1 cellular context compared by ENCODE assay signal in the genomic region with DNA sequence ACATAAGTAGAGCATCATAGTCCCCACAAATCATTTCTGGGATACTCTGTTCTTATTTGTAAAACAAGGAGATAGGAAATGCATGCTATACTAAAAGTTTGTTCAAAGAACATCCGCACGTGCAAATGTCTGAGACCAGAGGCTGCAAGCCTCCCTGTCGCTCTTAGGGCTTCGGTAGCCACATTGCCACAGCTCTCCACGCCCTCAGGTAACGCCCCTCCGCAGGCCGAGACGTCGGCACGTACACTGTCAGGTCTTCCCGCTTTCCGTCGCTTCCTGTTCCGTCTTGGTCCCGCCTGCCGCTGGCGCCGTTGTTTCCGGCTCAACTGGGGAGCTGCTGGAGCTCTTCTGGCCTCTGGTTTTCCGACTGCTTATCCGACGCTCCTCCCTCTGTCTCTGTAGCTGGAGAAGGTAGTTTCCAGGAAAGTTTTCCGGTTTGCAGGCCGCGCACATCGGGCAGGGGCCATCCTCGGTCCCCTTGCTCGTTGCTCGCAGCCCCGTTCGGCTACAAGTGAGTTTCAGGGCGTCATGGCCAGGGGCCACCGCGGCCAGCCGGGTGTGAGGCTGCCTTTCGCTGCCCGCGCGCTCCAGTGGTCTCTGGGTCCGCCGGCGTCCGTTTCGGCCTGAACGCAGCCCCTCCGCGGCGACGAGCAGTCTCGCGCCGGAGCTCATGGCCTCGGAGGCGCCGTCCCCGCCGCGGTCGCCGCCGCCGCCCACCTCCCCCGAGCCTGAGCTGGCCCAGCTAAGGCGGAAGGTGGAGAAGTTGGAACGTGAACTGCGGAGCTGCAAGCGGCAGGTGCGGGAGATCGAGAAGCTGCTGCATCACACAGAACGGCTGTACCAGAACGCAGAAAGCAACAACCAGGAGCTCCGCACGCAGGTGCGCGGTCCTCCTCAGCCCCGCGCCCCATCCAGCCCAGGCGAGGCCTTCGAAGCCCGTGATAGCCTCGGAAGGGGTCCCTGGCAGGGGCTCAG.
TF ChIP-seq lines count a peak whose summit lies in the region.

A gene with protein sequence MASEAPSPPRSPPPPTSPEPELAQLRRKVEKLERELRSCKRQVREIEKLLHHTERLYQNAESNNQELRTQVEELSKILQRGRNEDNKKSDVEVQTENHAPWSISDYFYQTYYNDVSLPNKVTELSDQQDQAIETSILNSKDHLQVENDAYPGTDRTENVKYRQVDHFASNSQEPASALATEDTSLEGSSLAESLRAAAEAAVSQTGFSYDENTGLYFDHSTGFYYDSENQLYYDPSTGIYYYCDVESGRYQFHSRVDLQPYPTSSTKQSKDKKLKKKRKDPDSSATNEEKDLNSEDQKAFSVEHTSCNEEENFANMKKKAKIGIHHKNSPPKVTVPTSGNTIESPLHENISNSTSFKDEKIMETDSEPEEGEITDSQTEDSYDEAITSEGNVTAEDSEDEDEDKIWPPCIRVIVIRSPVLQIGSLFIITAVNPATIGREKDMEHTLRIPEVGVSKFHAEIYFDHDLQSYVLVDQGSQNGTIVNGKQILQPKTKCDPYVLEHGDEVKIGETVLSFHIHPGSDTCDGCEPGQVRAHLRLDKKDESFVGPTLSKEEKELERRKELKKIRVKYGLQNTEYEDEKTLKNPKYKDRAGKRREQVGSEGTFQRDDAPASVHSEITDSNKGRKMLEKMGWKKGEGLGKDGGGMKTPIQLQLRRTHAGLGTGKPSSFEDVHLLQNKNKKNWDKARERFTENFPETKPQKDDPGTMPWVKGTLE (plus strand): TSS at position 308 of the 975 bp plus-strand sequence. CDS start 363 bp downstream, at position 671.

TF ChIP-seq in K562, 482 proteins besides CTCF, POLR2A, EP300 and RAD21 (continued from another document and continues in another):
- TF ChIP-seq, protein P1, sequence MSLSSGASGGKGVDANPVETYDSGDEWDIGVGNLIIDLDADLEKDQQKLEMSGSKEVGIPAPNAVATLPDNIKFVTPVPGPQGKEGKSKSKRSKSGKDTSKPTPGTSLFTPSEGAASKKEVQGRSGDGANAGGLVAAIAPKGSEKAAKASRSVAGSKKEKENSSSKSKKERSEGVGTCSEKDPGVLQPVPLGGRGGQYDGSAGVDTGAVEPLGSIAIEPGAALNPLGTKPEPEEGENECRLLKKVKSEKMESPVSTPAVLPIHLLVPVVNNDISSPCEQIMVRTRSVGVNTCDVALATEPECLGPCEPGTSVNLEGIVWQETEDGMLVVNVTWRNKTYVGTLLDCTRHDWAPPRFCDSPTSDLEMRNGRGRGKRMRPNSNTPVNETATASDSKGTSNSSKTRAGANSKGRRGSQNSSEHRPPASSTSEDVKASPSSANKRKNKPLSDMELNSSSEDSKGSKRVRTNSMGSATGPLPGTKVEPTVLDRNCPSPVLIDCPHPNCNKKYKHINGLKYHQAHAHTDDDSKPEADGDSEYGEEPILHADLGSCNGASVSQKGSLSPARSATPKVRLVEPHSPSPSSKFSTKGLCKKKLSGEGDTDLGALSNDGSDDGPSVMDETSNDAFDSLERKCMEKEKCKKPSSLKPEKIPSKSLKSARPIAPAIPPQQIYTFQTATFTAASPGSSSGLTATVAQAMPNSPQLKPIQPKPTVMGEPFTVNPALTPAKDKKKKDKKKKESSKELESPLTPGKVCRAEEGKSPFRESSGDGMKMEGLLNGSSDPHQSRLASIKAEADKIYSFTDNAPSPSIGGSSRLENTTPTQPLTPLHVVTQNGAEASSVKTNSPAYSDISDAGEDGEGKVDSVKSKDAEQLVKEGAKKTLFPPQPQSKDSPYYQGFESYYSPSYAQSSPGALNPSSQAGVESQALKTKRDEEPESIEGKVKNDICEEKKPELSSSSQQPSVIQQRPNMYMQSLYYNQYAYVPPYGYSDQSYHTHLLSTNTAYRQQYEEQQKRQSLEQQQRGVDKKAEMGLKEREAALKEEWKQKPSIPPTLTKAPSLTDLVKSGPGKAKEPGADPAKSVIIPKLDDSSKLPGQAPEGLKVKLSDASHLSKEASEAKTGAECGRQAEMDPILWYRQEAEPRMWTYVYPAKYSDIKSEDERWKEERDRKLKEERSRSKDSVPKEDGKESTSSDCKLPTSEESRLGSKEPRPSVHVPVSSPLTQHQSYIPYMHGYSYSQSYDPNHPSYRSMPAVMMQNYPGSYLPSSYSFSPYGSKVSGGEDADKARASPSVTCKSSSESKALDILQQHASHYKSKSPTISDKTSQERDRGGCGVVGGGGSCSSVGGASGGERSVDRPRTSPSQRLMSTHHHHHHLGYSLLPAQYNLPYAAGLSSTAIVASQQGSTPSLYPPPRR (CRISPR knock-in tag; IDR thresholded peaks at IDR 0.05; ENCODE audit: borderline replicate concordance) = no peak
- TF ChIP-seq ETV6 (IDR thresholded peaks at IDR 0.05; ENCODE audit: borderline replicate concordance in 1 of 2, low read depth in 2 of 2, low read length in 1 of 2) = peak in 1 of 2 experiments; percentile 61; a peak in 1 of 4 replicates
- TF ChIP-seq ETV6 (CRISPR knock-in tag; IDR thresholded peaks at IDR 0.05; ENCODE audit: borderline replicate concordance) = no peak
- no peak for TF ChIP-seq PRPF4 (IDR thresholded peaks at IDR 0.05; ENCODE audit: insufficient read depth, low read depth, low read length, poor library complexity, severe bottlenecking)
- TF ChIP-seq FOXA1 (IDR thresholded peaks at IDR 0.05; ENCODE audit: borderline replicate concordance) = no peak
- no peak for TF ChIP-seq ZNF324 (CRISPR knock-in tag; IDR thresholded peaks at IDR 0.05)
- no peak for TF ChIP-seq CCAR2 (IDR thresholded peaks at IDR 0.05; ENCODE audit: low read depth, low read length)
- peak; percentile 92 for TF ChIP-seq GABPB1 (CRISPR knock-in tag; IDR thresholded peaks at IDR 0.05)
- no peak for TF ChIP-seq ZNF197 (CRISPR knock-in tag; IDR thresholded peaks at IDR 0.05; ENCODE audit: low read depth)
- TF ChIP-seq YBX1 (IDR thresholded peaks at IDR 0.05) = no peak
- TF ChIP-seq HMGN3 (IDR thresholded peaks at IDR 0.05; ENCODE audit: borderline replicate concordance, extremely low read depth, insufficient read length, low read depth, low read length) = peak; percentile 29
- TF ChIP-seq, protein P2, sequence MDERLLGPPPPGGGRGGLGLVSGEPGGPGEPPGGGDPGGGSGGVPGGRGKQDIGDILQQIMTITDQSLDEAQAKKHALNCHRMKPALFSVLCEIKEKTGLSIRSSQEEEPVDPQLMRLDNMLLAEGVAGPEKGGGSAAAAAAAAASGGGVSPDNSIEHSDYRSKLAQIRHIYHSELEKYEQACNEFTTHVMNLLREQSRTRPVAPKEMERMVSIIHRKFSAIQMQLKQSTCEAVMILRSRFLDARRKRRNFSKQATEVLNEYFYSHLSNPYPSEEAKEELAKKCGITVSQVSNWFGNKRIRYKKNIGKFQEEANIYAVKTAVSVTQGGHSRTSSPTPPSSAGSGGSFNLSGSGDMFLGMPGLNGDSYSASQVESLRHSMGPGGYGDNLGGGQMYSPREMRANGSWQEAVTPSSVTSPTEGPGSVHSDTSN (CRISPR knock-in tag; IDR thresholded peaks at IDR 0.05; ENCODE audit: low read depth) = no peak
- TF ChIP-seq, protein P2 (tag; conservative IDR thresholded peaks at IDR 0.05; ENCODE audit: low read depth) = peak; percentile 17; the same call in 1 of the 2 replicates
- 0 out of 2 replicates have a peak, but pooled peaks have one; percentile 34 for TF ChIP-seq SOX6 (IDR thresholded peaks at IDR 0.05)
- TF ChIP-seq CBFA2T2 (conservative IDR thresholded peaks at IDR 0.05) = no peak
- 0 out of 4 replicates have a peak, but pooled peaks of 1 of the 2 experiments have one; percentile 3 for TF ChIP-seq NONO (IDR thresholded peaks at IDR 0.05; ENCODE audit: low read depth in 2 of 2, low read length in 1 of 2)
- TF ChIP-seq TBL1XR1 (IDR thresholded peaks at IDR 0.05; ENCODE audit: low read length in 2 of 2) = no peak
- TF ChIP-seq KAT8 (IDR thresholded peaks at IDR 0.05; ENCODE audit: low read depth) = no peak
- no peak for TF ChIP-seq MTA2 (IDR thresholded peaks at IDR 0.05; ENCODE audit: low read depth)
- TF ChIP-seq ZKSCAN8 (CRISPR knock-in tag; IDR thresholded peaks at IDR 0.05) = no peak
- peak; percentile 43 for TF ChIP-seq MEIS2 (IDR thresholded peaks at IDR 0.05; ENCODE audit: partially characterized antibody)
- no peak for TF ChIP-seq SMARCE1 (IDR thresholded peaks at IDR 0.05)
- TF ChIP-seq FOS (IDR thresholded peaks at IDR 0.05; ENCODE audit: extremely low read depth, insufficient read length) = no peak
- TF ChIP-seq FOSL1 (tag; conservative IDR thresholded peaks at IDR 0.05) = no peak
- TF ChIP-seq TCF3 (CRISPR knock-in tag; IDR thresholded peaks at IDR 0.05) = no peak
- TF ChIP-seq, protein P3, sequence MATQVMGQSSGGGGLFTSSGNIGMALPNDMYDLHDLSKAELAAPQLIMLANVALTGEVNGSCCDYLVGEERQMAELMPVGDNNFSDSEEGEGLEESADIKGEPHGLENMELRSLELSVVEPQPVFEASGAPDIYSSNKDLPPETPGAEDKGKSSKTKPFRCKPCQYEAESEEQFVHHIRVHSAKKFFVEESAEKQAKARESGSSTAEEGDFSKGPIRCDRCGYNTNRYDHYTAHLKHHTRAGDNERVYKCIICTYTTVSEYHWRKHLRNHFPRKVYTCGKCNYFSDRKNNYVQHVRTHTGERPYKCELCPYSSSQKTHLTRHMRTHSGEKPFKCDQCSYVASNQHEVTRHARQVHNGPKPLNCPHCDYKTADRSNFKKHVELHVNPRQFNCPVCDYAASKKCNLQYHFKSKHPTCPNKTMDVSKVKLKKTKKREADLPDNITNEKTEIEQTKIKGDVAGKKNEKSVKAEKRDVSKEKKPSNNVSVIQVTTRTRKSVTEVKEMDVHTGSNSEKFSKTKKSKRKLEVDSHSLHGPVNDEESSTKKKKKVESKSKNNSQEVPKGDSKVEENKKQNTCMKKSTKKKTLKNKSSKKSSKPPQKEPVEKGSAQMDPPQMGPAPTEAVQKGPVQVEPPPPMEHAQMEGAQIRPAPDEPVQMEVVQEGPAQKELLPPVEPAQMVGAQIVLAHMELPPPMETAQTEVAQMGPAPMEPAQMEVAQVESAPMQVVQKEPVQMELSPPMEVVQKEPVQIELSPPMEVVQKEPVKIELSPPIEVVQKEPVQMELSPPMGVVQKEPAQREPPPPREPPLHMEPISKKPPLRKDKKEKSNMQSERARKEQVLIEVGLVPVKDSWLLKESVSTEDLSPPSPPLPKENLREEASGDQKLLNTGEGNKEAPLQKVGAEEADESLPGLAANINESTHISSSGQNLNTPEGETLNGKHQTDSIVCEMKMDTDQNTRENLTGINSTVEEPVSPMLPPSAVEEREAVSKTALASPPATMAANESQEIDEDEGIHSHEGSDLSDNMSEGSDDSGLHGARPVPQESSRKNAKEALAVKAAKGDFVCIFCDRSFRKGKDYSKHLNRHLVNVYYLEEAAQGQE (CRISPR knock-in tag; IDR thresholded peaks at IDR 0.05; ENCODE audit: low read depth) = no peak
- TF ChIP-seq PML (IDR thresholded peaks at IDR 0.05; ENCODE audit: low read length) = peak; percentile 37; the same call in 1 of the 2 replicates
- TF ChIP-seq, protein P4, sequence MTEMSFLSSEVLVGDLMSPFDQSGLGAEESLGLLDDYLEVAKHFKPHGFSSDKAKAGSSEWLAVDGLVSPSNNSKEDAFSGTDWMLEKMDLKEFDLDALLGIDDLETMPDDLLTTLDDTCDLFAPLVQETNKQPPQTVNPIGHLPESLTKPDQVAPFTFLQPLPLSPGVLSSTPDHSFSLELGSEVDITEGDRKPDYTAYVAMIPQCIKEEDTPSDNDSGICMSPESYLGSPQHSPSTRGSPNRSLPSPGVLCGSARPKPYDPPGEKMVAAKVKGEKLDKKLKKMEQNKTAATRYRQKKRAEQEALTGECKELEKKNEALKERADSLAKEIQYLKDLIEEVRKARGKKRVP (CRISPR knock-in tag; IDR thresholded peaks at IDR 0.05) = 0 out of 2 replicates have a peak, but pooled peaks have one; percentile 21
- no peak for TF ChIP-seq MED1 (CRISPR knock-in tag; IDR thresholded peaks at IDR 0.05; ENCODE audit: borderline replicate concordance)
- TF ChIP-seq HNRNPL (IDR thresholded peaks at IDR 0.05; ENCODE audit: low read depth, low read length) = no peak
- TF ChIP-seq ZNF140 (CRISPR knock-in tag; IDR thresholded peaks at IDR 0.05) = no peak
- TF ChIP-seq EWSR1 (IDR thresholded peaks at IDR 0.05; ENCODE audit: borderline replicate concordance, low read depth, partially characterized antibody) = no peak
- no peak for TF ChIP-seq ZNF184 (CRISPR knock-in tag; IDR thresholded peaks at IDR 0.05)
- TF ChIP-seq NUFIP1 (IDR thresholded peaks at IDR 0.05; ENCODE audit: partially characterized antibody) = no peak
- TF ChIP-seq, protein P5, sequence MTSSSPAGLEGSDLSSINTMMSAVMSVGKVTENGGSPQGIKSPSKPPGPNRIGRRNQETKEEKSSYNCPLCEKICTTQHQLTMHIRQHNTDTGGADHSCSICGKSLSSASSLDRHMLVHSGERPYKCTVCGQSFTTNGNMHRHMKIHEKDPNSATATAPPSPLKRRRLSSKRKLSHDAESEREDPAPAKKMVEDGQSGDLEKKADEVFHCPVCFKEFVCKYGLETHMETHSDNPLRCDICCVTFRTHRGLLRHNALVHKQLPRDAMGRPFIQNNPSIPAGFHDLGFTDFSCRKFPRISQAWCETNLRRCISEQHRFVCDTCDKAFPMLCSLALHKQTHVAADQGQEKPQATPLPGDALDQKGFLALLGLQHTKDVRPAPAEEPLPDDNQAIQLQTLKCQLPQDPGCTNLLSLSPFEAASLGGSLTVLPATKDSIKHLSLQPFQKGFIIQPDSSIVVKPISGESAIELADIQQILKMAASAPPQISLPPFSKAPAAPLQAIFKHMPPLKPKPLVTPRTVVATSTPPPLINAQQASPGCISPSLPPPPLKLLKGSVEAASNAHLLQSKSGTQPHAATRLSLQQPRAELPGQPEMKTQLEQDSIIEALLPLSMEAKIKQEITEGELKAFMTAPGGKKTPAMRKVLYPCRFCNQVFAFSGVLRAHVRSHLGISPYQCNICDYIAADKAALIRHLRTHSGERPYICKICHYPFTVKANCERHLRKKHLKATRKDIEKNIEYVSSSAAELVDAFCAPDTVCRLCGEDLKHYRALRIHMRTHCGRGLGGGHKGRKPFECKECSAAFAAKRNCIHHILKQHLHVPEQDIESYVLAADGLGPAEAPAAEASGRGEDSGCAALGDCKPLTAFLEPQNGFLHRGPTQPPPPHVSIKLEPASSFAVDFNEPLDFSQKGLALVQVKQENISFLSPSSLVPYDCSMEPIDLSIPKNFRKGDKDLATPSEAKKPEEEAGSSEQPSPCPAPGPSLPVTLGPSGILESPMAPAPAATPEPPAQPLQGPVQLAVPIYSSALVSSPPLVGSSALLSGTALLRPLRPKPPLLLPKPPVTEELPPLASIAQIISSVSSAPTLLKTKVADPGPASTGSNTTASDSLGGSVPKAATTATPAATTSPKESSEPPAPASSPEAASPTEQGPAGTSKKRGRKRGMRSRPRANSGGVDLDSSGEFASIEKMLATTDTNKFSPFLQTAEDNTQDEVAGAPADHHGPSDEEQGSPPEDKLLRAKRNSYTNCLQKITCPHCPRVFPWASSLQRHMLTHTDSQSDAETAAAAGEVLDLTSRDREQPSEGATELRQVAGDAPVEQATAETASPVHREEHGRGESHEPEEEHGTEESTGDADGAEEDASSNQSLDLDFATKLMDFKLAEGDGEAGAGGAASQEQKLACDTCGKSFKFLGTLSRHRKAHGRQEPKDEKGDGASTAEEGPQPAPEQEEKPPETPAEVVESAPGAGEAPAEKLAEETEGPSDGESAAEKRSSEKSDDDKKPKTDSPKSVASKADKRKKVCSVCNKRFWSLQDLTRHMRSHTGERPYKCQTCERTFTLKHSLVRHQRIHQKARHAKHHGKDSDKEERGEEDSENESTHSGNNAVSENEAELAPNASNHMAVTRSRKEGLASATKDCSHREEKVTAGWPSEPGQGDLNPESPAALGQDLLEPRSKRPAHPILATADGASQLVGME (CRISPR knock-in tag; IDR thresholded peaks at IDR 0.05) = no peak
